2 cellular contexts compared by ENCODE assay signal in the genomic region with DNA sequence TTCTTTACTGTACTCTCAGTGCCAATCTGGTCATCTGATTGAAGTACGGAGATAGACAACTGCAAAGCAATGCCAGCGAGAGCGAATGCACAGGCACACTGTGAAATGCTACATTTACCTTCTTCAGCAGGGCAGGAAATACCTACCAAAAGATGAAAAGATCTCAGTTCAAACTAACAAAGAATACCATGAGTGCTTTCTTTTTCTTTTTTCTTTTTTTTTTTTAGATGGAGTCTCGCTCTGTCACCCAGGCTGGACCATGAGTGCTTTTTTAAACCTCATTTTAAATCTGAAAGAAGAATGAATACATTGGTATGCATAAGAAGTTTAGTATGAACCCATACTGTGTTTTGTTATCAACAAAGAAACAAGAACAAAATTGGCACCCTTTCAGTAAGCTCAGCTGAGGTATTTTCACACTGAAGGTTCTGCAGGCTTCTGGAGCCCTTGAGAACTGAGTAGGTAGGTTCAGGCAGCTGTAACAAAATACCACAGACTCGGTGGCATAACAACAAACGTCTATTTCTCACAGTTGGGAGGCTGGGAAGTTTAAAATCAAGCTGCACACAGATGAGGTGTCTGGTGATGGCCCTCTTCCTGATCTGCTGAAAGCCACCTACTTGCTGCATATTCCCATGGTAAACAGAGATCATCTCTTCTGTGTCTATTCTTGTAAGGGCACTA.
TF ChIP-seq lines count a peak whose summit lies in the region.

No MANE protein-coding gene starts in this region.

TF ChIP-seq in H1, 55 proteins besides CTCF, POLR2A, EP300 and RAD21:
- TF ChIP-seq CHD2 (IDR thresholded peaks at IDR 0.05; ENCODE audit: low read length) = no peak
- TF ChIP-seq CEBPB (IDR thresholded peaks at IDR 0.05; ENCODE audit: low read depth, low read length) = no peak
- no peak for TF ChIP-seq TAF7 (optimal IDR thresholded peaks at IDR 0.05; ENCODE audit: borderline replicate concordance, low read depth, low read length)
- TF ChIP-seq SP4 (IDR thresholded peaks at IDR 0.05; ENCODE audit: low read length) = no peak
- no peak for TF ChIP-seq GABPA (IDR thresholded peaks at IDR 0.05; ENCODE audit: borderline replicate concordance, insufficient read depth, low read length)
- no peak for TF ChIP-seq TBP (IDR thresholded peaks at IDR 0.05; ENCODE audit: low read depth, low read length)
- TF ChIP-seq BRCA1 (IDR thresholded peaks at IDR 0.05; ENCODE audit: low read depth, low read length) = no peak
- TF ChIP-seq EZH2 (IDR thresholded peaks at IDR 0.05; ENCODE audit: low read depth, low read length, severe bottlenecking) = no peak
- TF ChIP-seq, protein P1, sequence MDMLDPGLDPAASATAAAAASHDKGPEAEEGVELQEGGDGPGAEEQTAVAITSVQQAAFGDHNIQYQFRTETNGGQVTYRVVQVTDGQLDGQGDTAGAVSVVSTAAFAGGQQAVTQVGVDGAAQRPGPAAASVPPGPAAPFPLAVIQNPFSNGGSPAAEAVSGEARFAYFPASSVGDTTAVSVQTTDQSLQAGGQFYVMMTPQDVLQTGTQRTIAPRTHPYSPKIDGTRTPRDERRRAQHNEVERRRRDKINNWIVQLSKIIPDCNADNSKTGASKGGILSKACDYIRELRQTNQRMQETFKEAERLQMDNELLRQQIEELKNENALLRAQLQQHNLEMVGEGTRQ (IDR thresholded peaks at IDR 0.05; ENCODE audit: low read length) = no peak
- TF ChIP-seq KDM5A (IDR thresholded peaks at IDR 0.05; ENCODE audit: low read length) = no peak
- no peak for TF ChIP-seq TAF1 (IDR thresholded peaks at IDR 0.05; ENCODE audit: low read depth, low read length)
- no peak for TF ChIP-seq HDAC6 (IDR thresholded peaks at IDR 0.05; ENCODE audit: low read depth, low read length)
- TF ChIP-seq CHD1 (IDR thresholded peaks at IDR 0.05; ENCODE audit: low read depth, low read length) = no peak
- TF ChIP-seq KDM1A (IDR thresholded peaks at IDR 0.05; ENCODE audit: borderline replicate concordance, low read length) = no peak
- no peak for TF ChIP-seq YY1 (IDR thresholded peaks at IDR 0.05; ENCODE audit: low read depth, low read length)
- no peak for TF ChIP-seq CTBP2 (IDR thresholded peaks at IDR 0.05; ENCODE audit: borderline replicate concordance, insufficient read depth, insufficient read length, low read length)
- TF ChIP-seq, protein P2, sequence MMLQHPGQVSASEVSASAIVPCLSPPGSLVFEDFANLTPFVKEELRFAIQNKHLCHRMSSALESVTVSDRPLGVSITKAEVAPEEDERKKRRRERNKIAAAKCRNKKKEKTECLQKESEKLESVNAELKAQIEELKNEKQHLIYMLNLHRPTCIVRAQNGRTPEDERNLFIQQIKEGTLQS (IDR thresholded peaks at IDR 0.05; ENCODE audit: insufficient read depth, low read depth, low read length) = no peak
- TF ChIP-seq SIN3A (conservative IDR thresholded peaks at IDR 0.05 in 1 of 2, IDR thresholded peaks at IDR 0.05 in 1 of 2; ENCODE audit: low read depth in 1 of 2, low read length in 2 of 2) = no peak
- TF ChIP-seq RXRA (IDR thresholded peaks at IDR 0.05; ENCODE audit: insufficient read depth, low read depth, low read length) = no peak
- TF ChIP-seq MAFK (IDR thresholded peaks at IDR 0.05; ENCODE audit: low read depth, low read length) = no peak

TF ChIP-seq in HEK293T, 16 proteins besides CTCF, POLR2A, EP300 and RAD21:
- TF ChIP-seq BHLHE40 (IDR thresholded peaks at IDR 0.05; ENCODE audit: borderline replicate concordance) (no peak), TARDBP (IDR thresholded peaks at IDR 0.05) (no peak), FOXM1 (IDR thresholded peaks at IDR 0.05; ENCODE audit: borderline replicate concordance) (no peak), L3MBTL2 (conservative IDR thresholded peaks at IDR 0.05) (no peak), CTBP1 (IDR thresholded peaks at IDR 0.05; ENCODE audit: borderline replicate concordance) (no peak), NFRKB (IDR thresholded peaks at IDR 0.05) (no peak), FOXA1 (IDR thresholded peaks at IDR 0.05) (no peak), HDGF (IDR thresholded peaks at IDR 0.05; ENCODE audit: borderline replicate concordance) (no peak), SP1 (IDR thresholded peaks at IDR 0.05) (no peak), ZNF384 (IDR thresholded peaks at IDR 0.05) (no peak), ARNT (IDR thresholded peaks at IDR 0.05) (no peak), FOXK2 (IDR thresholded peaks at IDR 0.05) (no peak), LEF1 (IDR thresholded peaks at IDR 0.05; ENCODE audit: borderline replicate concordance) (no peak), SUZ12 (IDR thresholded peaks at IDR 0.05) (no peak), ELF4 (IDR thresholded peaks at IDR 0.05) (no peak)
- TF ChIP-seq, protein P3, sequence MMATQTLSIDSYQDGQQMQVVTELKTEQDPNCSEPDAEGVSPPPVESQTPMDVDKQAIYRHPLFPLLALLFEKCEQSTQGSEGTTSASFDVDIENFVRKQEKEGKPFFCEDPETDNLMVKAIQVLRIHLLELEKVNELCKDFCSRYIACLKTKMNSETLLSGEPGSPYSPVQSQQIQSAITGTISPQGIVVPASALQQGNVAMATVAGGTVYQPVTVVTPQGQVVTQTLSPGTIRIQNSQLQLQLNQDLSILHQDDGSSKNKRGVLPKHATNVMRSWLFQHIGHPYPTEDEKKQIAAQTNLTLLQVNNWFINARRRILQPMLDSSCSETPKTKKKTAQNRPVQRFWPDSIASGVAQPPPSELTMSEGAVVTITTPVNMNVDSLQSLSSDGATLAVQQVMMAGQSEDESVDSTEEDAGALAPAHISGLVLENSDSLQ (IDR thresholded peaks at IDR 0.05) = no peak
